In genomic region chr5:136769900-136770684, GRCh38 we compare ENCODE assay signal across 8 cellular contexts.
DNase-seq lines count a peak whose midpoint lies in the region; ATAC-seq and TF ChIP-seq lines count a peak whose summit lies in the region.

No MANE protein-coding gene starts in this region.

- TF ChIP-seq EP300 in stomach (IDR thresholded peaks at IDR 0.05): no peak

- no peak overlapping the region for H3K9ac ChIP-seq in Karpas-422 (ENCODE audit: low read length)

- no peaks in the 10 kb centered on the region for H3K4me1 Mint-ChIP-seq in activated naive CD4-positive, alpha-beta T cell treated with anti-CD3 and anti-CD28 coated beads for 36 hours (ENCODE audit: low read depth)

- no peaks in the 10 kb centered on the region for H4K20me1 ChIP-seq in Karpas-422 (ENCODE audit: insufficient read depth, low read depth, low read length)

- no peak overlapping the region for H2AFZ ChIP-seq in Karpas-422 (ENCODE audit: low read length)

- ATAC-seq in GM21825 (IDR thresholded peaks at IDR 0.05; ENCODE audit: unreplicated experiment): peak; percentile 74
- ATAC-seq in left colon: peak; percentile 68

- TF ChIP-seq CTCF in stomach (IDR thresholded peaks at IDR 0.05): peak in 5 of 7 experiments; percentile 18 to 53 (median 46)

- H3K4me3 Mint-ChIP-seq in activated naive CD4-positive, alpha-beta T cell treated with anti-CD3 and anti-CD28 coated beads for 36 hours: no peak overlapping the region

- no peaks in the 10 kb centered on the region for H3K36me3 ChIP-seq in Karpas-422 (ENCODE audit: insufficient read depth, low read length)
- H3K36me3 ChIP-seq in stomach: no peaks in the 10 kb centered on the region

- H3K4me2 ChIP-seq in Karpas-422 (ENCODE audit: low read depth, low read length, poor library complexity, severe bottlenecking): no peak overlapping the region

- no peaks in the 10 kb centered on the region for H3K27me3 ChIP-seq in Karpas-422 (ENCODE audit: low read length)
- H3K27me3 ChIP-seq in stomach: peaks cover 0 to 22% (median 0%) of the 10 kb centered on the region in 3 donors

- H3K27ac ChIP-seq in Karpas-422 (ENCODE audit: low read length) (no peak overlapping the region), stomach (no peak overlapping the region)

- H3K9me3 Mint-ChIP-seq in activated naive CD4-positive, alpha-beta T cell treated with anti-CD3 and anti-CD28 coated beads for 36 hours: no peaks in the 10 kb centered on the region

- intact Hi-C loops in activated naive CD4-positive, alpha-beta T cell treated with anti-CD3 and anti-CD28 coated beads for 36 hours (cut with micrococcal nuclease): no loop called here
- intact Hi-C loops in left colon (cut with DNase I, micrococcal nuclease) (loop anchor here in 1 of 2 donors (5.0 kb wide), 1 partner anchor 523 kb away; no protein-coding TSS in a partner anchor), stomach (cut with DNase I; ENCODE audit: low total_unique reads) (no loop called here)

- H3K4me1 ChIP-seq in Karpas-422 (ENCODE audit: low read length) (peaks cover 42% of the 10 kb centered on the region), stomach (no peaks in the 10 kb centered on the region)

- H3K9me3 ChIP-seq in Karpas-422 (ENCODE audit: low read length) (no peaks in the 10 kb centered on the region), stomach (no peaks in the 10 kb centered on the region)

- peak; percentile 56 for DNase-seq in activated naive CD4-positive, alpha-beta T cell treated with anti-CD3 and anti-CD28 coated beads for 36 hours
- no peak for DNase-seq in activated naive CD4-positive, alpha-beta T cell treated with anti-CD3 and anti-CD28 coated beads, Interleukin-2, amount 50 U/mL, for 16 hours
- DNase-seq in Karpas-422 (peak; percentile 86), RPMI7951 (ENCODE audit: low read depth) (peak; percentile 50), cerebellar cortex (ENCODE audit: low spot score) (peak; percentile 79), left colon (peak in 1 of 2 donors; percentile 47), stomach (peak; percentile 46)

- H3K9me2 ChIP-seq in Karpas-422 (replicated peaks; ENCODE audit: insufficient read depth, low read length): no peaks in the 10 kb centered on the region

- peaks cover 3% of the 10 kb centered on the region for H3K27me3 Mint-ChIP-seq in activated naive CD4-positive, alpha-beta T cell treated with anti-CD3 and anti-CD28 coated beads for 36 hours (ENCODE audit: low read depth)

- CTCF ChIA-PET in activated naive CD4-positive, alpha-beta T cell treated with anti-CD3 and anti-CD28 coated beads for 36 hours (lab: Charles Lee): no interaction called here

- no peaks in the 10 kb centered on the region for H3K79me2 ChIP-seq in Karpas-422 (ENCODE audit: low read length)

- H3K4me3 ChIP-seq in Karpas-422 (ENCODE audit: low read length) (no peak overlapping the region), stomach (no peak overlapping the region)

- no peak overlapping the region for H3K27ac Mint-ChIP-seq in activated naive CD4-positive, alpha-beta T cell treated with anti-CD3 and anti-CD28 coated beads for 36 hours

- whole genome bisulfite sequencing in stomach, 5 donors: 37 to 44% (median 40%) methylated on average over 10 to 11 of the region's 11 CpGs

- no peaks in the 10 kb centered on the region for H3K36me3 Mint-ChIP-seq in activated naive CD4-positive, alpha-beta T cell treated with anti-CD3 and anti-CD28 coated beads for 36 hours (ENCODE audit: low read depth)

- TF ChIP-seq POLR2A in stomach (IDR thresholded peaks at IDR 0.05): no peak
